Comparison of ENCODE assay signal across 14 cellular contexts in the genomic region with DNA sequence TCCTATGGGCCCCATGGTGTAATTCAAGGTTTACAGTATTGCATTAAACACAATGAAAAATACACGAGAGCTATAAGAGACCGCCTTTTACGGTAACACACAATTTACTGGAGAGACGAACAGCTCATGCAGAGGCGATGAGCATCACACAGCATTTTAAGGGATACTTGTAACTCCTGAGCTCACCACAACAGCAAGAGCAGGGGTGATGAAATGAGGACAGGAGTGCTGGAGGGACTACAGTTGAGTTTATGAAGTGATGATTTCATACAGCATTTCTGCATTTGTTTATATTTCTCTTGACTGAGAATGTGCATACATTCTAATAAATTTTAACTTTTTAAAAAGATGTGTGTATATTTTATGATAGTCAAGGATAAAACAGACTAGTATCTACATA.
DNase-seq lines count a peak whose midpoint lies in the region; ATAC-seq and TF ChIP-seq lines count a peak whose summit lies in the region.
"Had no signal": no experiment of that assay in that cellular context is flagged by ENCODE, and none has a peak within 500 bp of the region (broad histone marks: within the 10 kb centered on the region; RNA-seq: fewer than 3 reads in every experiment).

No MANE protein-coding gene starts in this region.

- H3K4me3 Mint-ChIP-seq in natural killer cell, result peak overlapping the region; percentile 5
- H3K4me3 Mint-ChIP-seq in natural killer cell treated with Interleukin-12 subunit alpha and Interleukin-12 subunit beta and Interleukin-15 and Interleukin-18, amount 100 ng/mL, for 72 hours, result no peak overlapping the region
- H3K4me3 Mint-ChIP-seq in CD8-positive, alpha-beta T cell, result no peak overlapping the region

- no peaks in the 10 kb centered on the region for H3K36me3 ChIP-seq in CD8-positive, alpha-beta T cell (ENCODE audit: insufficient read depth, low read length)
- H3K36me3 ChIP-seq: HAP-1 had no signal

- CTCF ChIA-PET in CD8-positive, alpha-beta T cell (lab: Charles Lee), result interaction anchor here (0.7 kb wide), 1 partner anchor 1711 kb away, joined by 3 read pairs; no protein-coding TSS in a partner anchor

- no peaks in the 10 kb centered on the region for H3K27me3 ChIP-seq in CD8-positive, alpha-beta T cell (ENCODE audit: insufficient read depth, low read length)
- H3K27me3 ChIP-seq: BLaER1 treated with 17β-estradiol and CSF1 and Interleukin-3, amounts not matched to agents 10 nM and 100 nM had no signal

- H3K9me3 Mint-ChIP-seq in natural killer cell, result no peaks in the 10 kb centered on the region
- no peaks in the 10 kb centered on the region for H3K9me3 Mint-ChIP-seq in natural killer cell treated with Interleukin-12 subunit alpha and Interleukin-12 subunit beta and Interleukin-15 and Interleukin-18, amount 100 ng/mL, for 72 hours
- no peaks in the 10 kb centered on the region for H3K9me3 Mint-ChIP-seq in CD8-positive, alpha-beta T cell

- H3K36me3 Mint-ChIP-seq in natural killer cell, result no peaks in the 10 kb centered on the region
- H3K36me3 Mint-ChIP-seq in natural killer cell treated with Interleukin-12 subunit alpha and Interleukin-12 subunit beta and Interleukin-15 and Interleukin-18, amount 100 ng/mL, for 72 hours, result no peaks in the 10 kb centered on the region
- peaks cover 4% of the 10 kb centered on the region for H3K36me3 Mint-ChIP-seq in CD8-positive, alpha-beta T cell
- H3K36me3 Mint-ChIP-seq: CD4-positive, CD25-positive, alpha-beta regulatory T cell had no signal

- POLR2A ChIA-PET in CD8-positive, alpha-beta T cell (lab: Charles Lee), result no interaction called here

- H3K27ac ChIP-seq in CD8-positive, alpha-beta T cell (ENCODE audit: low read depth, low read length), result no peak overlapping the region
- H3K27ac ChIP-seq: 22Rv1; BLaER1 treated with 17β-estradiol and CSF1 and Interleukin-3, amounts not matched to agents 10 nM and 100 nM had no signal

- ATAC-seq in natural killer cell (no peak), GM21825 (IDR thresholded peaks at IDR 0.05; ENCODE audit: unreplicated experiment) (no peak)
- no peak for ATAC-seq in natural killer cell treated with Interleukin-12 subunit alpha and Interleukin-12 subunit beta and Interleukin-15 and Interleukin-18, amount 100 ng/mL, for 72 hours
- ATAC-seq in CD8-positive, alpha-beta T cell, result no peak

- H3K27ac Mint-ChIP-seq in natural killer cell, result no peak overlapping the region
- H3K27ac Mint-ChIP-seq in natural killer cell treated with Interleukin-12 subunit alpha and Interleukin-12 subunit beta and Interleukin-15 and Interleukin-18, amount 100 ng/mL, for 72 hours, result peak overlapping the region in 1 of 2 donors; percentile 8
- no peak overlapping the region for H3K27ac Mint-ChIP-seq in CD8-positive, alpha-beta T cell

- H3K27me3 Mint-ChIP-seq in natural killer cell (ENCODE audit: low read depth in 2 of 2), result no peaks in the 10 kb centered on the region
- no peaks in the 10 kb centered on the region for H3K27me3 Mint-ChIP-seq in natural killer cell treated with Interleukin-12 subunit alpha and Interleukin-12 subunit beta and Interleukin-15 and Interleukin-18, amount 100 ng/mL, for 72 hours
- H3K27me3 Mint-ChIP-seq in CD8-positive, alpha-beta T cell (ENCODE audit: low read depth), result no peaks in the 10 kb centered on the region
- H3K27me3 Mint-ChIP-seq: CD4-positive, CD25-positive, alpha-beta regulatory T cell had no signal

- TF ChIP-seq CTCF in natural killer cell (IDR thresholded peaks at IDR 0.05), result no peak
- no peak for TF ChIP-seq CTCF in CD8-positive, alpha-beta T cell (IDR thresholded peaks at IDR 0.05)

- peaks cover 36 to 64% of the 10 kb centered on the region in 2 donors for H3K4me1 Mint-ChIP-seq in natural killer cell
- H3K4me1 Mint-ChIP-seq in natural killer cell treated with Interleukin-12 subunit alpha and Interleukin-12 subunit beta and Interleukin-15 and Interleukin-18, amount 100 ng/mL, for 72 hours (ENCODE audit: low read depth in 2 of 2), result peaks cover 20 to 45% of the 10 kb centered on the region in 2 donors
- peaks cover 44% of the 10 kb centered on the region for H3K4me1 Mint-ChIP-seq in CD8-positive, alpha-beta T cell (ENCODE audit: low read depth)

- intact Hi-C loops in natural killer cell (cut with micrococcal nuclease), result no loop called here
- intact Hi-C loops in CD8-positive, alpha-beta T cell (cut with DNase I, micrococcal nuclease), result no loop called here

- no peak overlapping the region for H3K4me3 ChIP-seq in CD8-positive, alpha-beta T cell (ENCODE audit: low read depth, low read length)
- H3K4me3 ChIP-seq: BLaER1 treated with 17β-estradiol and CSF1 and Interleukin-3, amounts not matched to agents 10 nM and 100 nM; HAP-1 had no signal

- no peaks in the 10 kb centered on the region for H3K9me3 ChIP-seq in CD8-positive, alpha-beta T cell (ENCODE audit: low read length)
- H3K9me3 ChIP-seq: HAP-1 had no signal

- H3K4me1 ChIP-seq in CD8-positive, alpha-beta T cell (ENCODE audit: insufficient read depth, low read length), result peaks cover 35% of the 10 kb centered on the region
- H3K4me1 ChIP-seq: HAP-1 had no signal

- DNase-seq in natural killer cell (no peak), fibroblast of gingiva (ENCODE audit: low read depth) (peak; percentile 25), iris pigment epithelial cell (ENCODE audit: low read depth) (peak; percentile 69), germinal center (ENCODE audit: low spot score) (no peak)
- DNase-seq in natural killer cell treated with Interleukin-12 subunit alpha and Interleukin-12 subunit beta and Interleukin-15 and Interleukin-18, amount 100 ng/mL, for 72 hours (ENCODE audit: low spot score), result no peak
- no peak for DNase-seq in CD8-positive, alpha-beta T cell
- DNase-seq in stimulated activated CD4-positive, alpha-beta T cell treated with anti-CD3 and anti-CD28 coated beads, Interleukin-4, amount 100 ng/mL, for 24 hours, result no peak
- DNase-seq: Calu3; CD4-positive, CD25-positive, alpha-beta regulatory T cell; DMS79 had no signal

Comparison
In these comparisons a context has a peak if more than half of its experiments do, and no peak if none do; other contexts are left out.
1. DNase-seq: peak in fibroblast of gingiva (single experiment) and iris pigment epithelial cell (single experiment); none in natural killer cell (single experiment), natural killer cell treated with Interleukin-12 subunit alpha and Interleukin-12 subunit beta and Interleukin-15 and Interleukin-18, amount 100 ng/mL, for 72 hours (single experiment), CD8-positive, alpha-beta T cell (0 of 7), stimulated activated CD4-positive, alpha-beta T cell treated with anti-CD3 and anti-CD28 coated beads, Interleukin-4, amount 100 ng/mL, for 24 hours (single experiment) and germinal center (single experiment).